Comparison of ENCODE assay signal across 33 cellular contexts in genomic region chr2:180925700-180926099, GRCh38.
"Had no signal": no experiment of that assay in that cellular context is flagged by ENCODE, and none has a peak within 500 bp of the region (broad histone marks: within the 10 kb centered on the region; RNA-seq: fewer than 3 reads in every experiment).

No MANE protein-coding gene starts in this region.

- H3K79me2 ChIP-seq: parathyroid adenoma had no signal

- H3K9me3 Mint-ChIP-seq: naive thymus-derived CD8-positive, alpha-beta T cell; natural killer cell treated with Interleukin-12 subunit alpha and Interleukin-12 subunit beta and Interleukin-15 and Interleukin-18, amount 100 ng/mL, for 72 hours; neural crest cell; stimulated activated memory B cell treated with anti-CD40 and anti-IgM and Interleukin-4, amounts not matched to agents 10 μg/mL and 1 μg/mL and 100 μg/mL, for 72 hours; stimulated activated naive CD8-positive, alpha-beta T cell treated with anti-CD3 and anti-CD28 coated beads, Interleukin-15, amount 100 ng/mL, for 72 hours; type B pancreatic cell had no signal

- H3K27me3 Mint-ChIP-seq: progenitor cell of endocrine pancreas; stimulated activated naive CD8-positive, alpha-beta T cell treated with anti-CD3 and anti-CD28 coated beads, Interleukin-15, amount 100 ng/mL, for 72 hours; type B pancreatic cell had no signal

- H3K27me3 ChIP-seq: neutrophil, ovary, right lobe of liver, sigmoid colon, spleen, suprapubic skin, testis, tibial artery, transverse colon, upper lobe of right lung, uterus had no signal

- ATAC-seq: naive thymus-derived CD8-positive, alpha-beta T cell; natural killer cell treated with Interleukin-12 subunit alpha and Interleukin-12 subunit beta and Interleukin-15 and Interleukin-18, amount 100 ng/mL, for 72 hours; psoas muscle; right cardiac atrium; right lobe of liver; stimulated activated memory B cell treated with anti-CD40 and anti-IgM and Interleukin-4, amounts not matched to agents 10 μg/mL and 1 μg/mL and 100 μg/mL, for 72 hours; stimulated activated naive CD8-positive, alpha-beta T cell treated with anti-CD3 and anti-CD28 coated beads, Interleukin-15, amount 100 ng/mL, for 72 hours; stimulated activated naive CD8-positive, alpha-beta T cell treated with anti-CD3 and anti-CD28 coated beads, Interleukin-15, Interleukin-2, amounts not matched to agents 100 U/mL and 50 U/mL, for 24 hours; upper lobe of right lung had no signal

- H3K36me3 Mint-ChIP-seq: naive B cell; naive thymus-derived CD8-positive, alpha-beta T cell; natural killer cell treated with Interleukin-12 subunit alpha and Interleukin-12 subunit beta and Interleukin-15 and Interleukin-18, amount 100 ng/mL, for 72 hours; stimulated activated memory B cell treated with anti-CD40 and anti-IgM and Interleukin-4, amounts not matched to agents 10 μg/mL and 1 μg/mL and 100 μg/mL, for 72 hours; type B pancreatic cell had no signal

- H3K4me3 ChIP-seq: ovary, psoas muscle, right lobe of liver, sigmoid colon, smooth muscle cell, spleen, suprapubic skin, testis, tibial artery, transverse colon, upper lobe of right lung, uterus had no signal

- H3K36me3 ChIP-seq: neutrophil, ovary, right lobe of liver, sigmoid colon, spleen, suprapubic skin, tibial artery, transverse colon, upper lobe of right lung, uterus had no signal

- H3K4me3 Mint-ChIP-seq: naive B cell; naive thymus-derived CD8-positive, alpha-beta T cell; natural killer cell treated with Interleukin-12 subunit alpha and Interleukin-12 subunit beta and Interleukin-15 and Interleukin-18, amount 100 ng/mL, for 72 hours; neural crest cell; stimulated activated memory B cell treated with anti-CD40 and anti-IgM and Interleukin-4, amounts not matched to agents 10 μg/mL and 1 μg/mL and 100 μg/mL, for 72 hours; stimulated activated naive CD8-positive, alpha-beta T cell treated with anti-CD3 and anti-CD28 coated beads, Interleukin-15, amount 100 ng/mL, for 72 hours; type B pancreatic cell had no signal

- H2AFZ ChIP-seq: parathyroid adenoma had no signal

- H3K4me1 ChIP-seq: parathyroid adenoma, psoas muscle, right lobe of liver, sigmoid colon, spleen, suprapubic skin, testis, upper lobe of right lung, uterus had no signal

- DNase-seq: naive B cell; naive thymus-derived CD8-positive, alpha-beta T cell; nucleus accumbens; ovary; posterior cingulate gyrus; psoas muscle; right cardiac atrium; right lobe of liver; sigmoid colon; spleen; stimulated activated CD4-positive, alpha-beta T cell treated with anti-CD3 and anti-CD28 coated beads, Interleukin-12 subunit alpha, Interleukin-12 subunit beta, amount 100 ng/mL, for 4 hours; stimulated activated CD4-positive, alpha-beta T cell treated with anti-CD3 and anti-CD28 coated beads, Interleukin-1b, Interleukin-23, amount 100 ng/mL, for 48 hours; stimulated activated CD4-positive, alpha-beta T cell treated with anti-CD3 and anti-CD28 coated beads, Interleukin-4, amount 100 ng/mL, for 1 hour; stimulated activated CD4-positive, alpha-beta T cell treated with anti-CD3 and anti-CD28 coated beads, Interleukin-4, amount 100 ng/mL, for 4 hours; stimulated activated CD8-positive, alpha-beta memory T cell treated with anti-CD3 and anti-CD28 coated beads, Interleukin-4, amount 100 ng/mL, for 48 hours; stimulated activated naive CD4-positive, alpha-beta T cell; stimulated activated naive CD8-positive, alpha-beta T cell treated with anti-CD3 and anti-CD28 coated beads, Interleukin-15, amount 100 ng/mL, for 72 hours; stimulated activated naive CD8-positive, alpha-beta T cell treated with anti-CD3 and anti-CD28 coated beads, Interleukin-15, Interleukin-2, amounts not matched to agents 100 U/mL and 50 U/mL, for 24 hours; substantia nigra; testis; tibial artery; transverse colon; upper lobe of right lung; uterus had no signal

- H3K9me3 ChIP-seq: neutrophil, ovary, psoas muscle, right lobe of liver, sigmoid colon, spleen, suprapubic skin, testis, tibial artery, transverse colon, upper lobe of right lung, uterus had no signal

- H3K27ac ChIP-seq: neutrophil, ovary, parathyroid adenoma, psoas muscle, right lobe of liver, sigmoid colon, spleen, suprapubic skin, testis, tibial artery, transverse colon, upper lobe of right lung, uterus had no signal

- H3K4me2 ChIP-seq: smooth muscle cell had no signal

- H3K27ac Mint-ChIP-seq: naive B cell; naive thymus-derived CD8-positive, alpha-beta T cell; natural killer cell treated with Interleukin-12 subunit alpha and Interleukin-12 subunit beta and Interleukin-15 and Interleukin-18, amount 100 ng/mL, for 72 hours; progenitor cell of endocrine pancreas; stimulated activated memory B cell treated with anti-CD40 and anti-IgM and Interleukin-4, amounts not matched to agents 10 μg/mL and 1 μg/mL and 100 μg/mL, for 72 hours; stimulated activated naive CD8-positive, alpha-beta T cell treated with anti-CD3 and anti-CD28 coated beads, Interleukin-15, amount 100 ng/mL, for 72 hours; type B pancreatic cell had no signal

- H3K4me1 Mint-ChIP-seq: naive B cell; naive thymus-derived CD8-positive, alpha-beta T cell; neural crest cell; stimulated activated memory B cell treated with anti-CD40 and anti-IgM and Interleukin-4, amounts not matched to agents 10 μg/mL and 1 μg/mL and 100 μg/mL, for 72 hours; stimulated activated naive CD8-positive, alpha-beta T cell treated with anti-CD3 and anti-CD28 coated beads, Interleukin-15, amount 100 ng/mL, for 72 hours had no signal
